8 cellular contexts compared by ENCODE assay signal in genomic region chr11:100682247-100682969, GRCh38. TPM values are rescaled to one million over a fixed set of nuclear protein-coding genes. Genes with fewer than 3 reads are reported as not detected.
DNase-seq lines count a peak whose midpoint lies in the region; ATAC-seq, FAIRE-seq and TF ChIP-seq lines count a peak whose summit lies in the region.

No MANE protein-coding gene starts in this region.

- no peak for TF ChIP-seq POLR2A in K562 (conservative IDR thresholded peaks at IDR 0.05)

- no peak overlapping the region for H3K4me3 ChIP-seq in K562

- H4K20me1 ChIP-seq in K562 (replicated peaks; ENCODE audit: control insufficient read depth, insufficient read depth, low read length), result no peaks in the 10 kb centered on the region

- in situ Hi-C loops in K562 (cut with MboI), result no loop called here

- H3K36me3 ChIP-seq in K562 (ENCODE audit: control insufficient read depth, insufficient read depth, low read length), result no peaks in the 10 kb centered on the region

- H3K36me3 Mint-ChIP-seq in IgD-negative memory B cell, result no peaks in the 10 kb centered on the region
- H3K36me3 Mint-ChIP-seq in memory B cell, result no peaks in the 10 kb centered on the region
- H3K36me3 Mint-ChIP-seq in activated naive CD8-positive, alpha-beta T cell treated with anti-CD3 and anti-CD28 coated beads, Interleukin-2, amount 50 U/mL, for 24 hours (ENCODE audit: low read depth), result no peaks in the 10 kb centered on the region

- POLR2A ChIA-PET in K562 (lab: Yijun Ruan, JAX), result no interaction called here

- no peak overlapping the region for H3K27ac ChIP-seq in K562 (ENCODE audit: extremely low read depth, low read depth, low read length)

- no peaks in the 10 kb centered on the region for H3K9me1 ChIP-seq in K562 (ENCODE audit: control insufficient read depth, insufficient read depth, low read length)

- no peak overlapping the region for H2AFZ ChIP-seq in K562 (ENCODE audit: low read depth, low read length)

- H3K27me3 Mint-ChIP-seq in IgD-negative memory B cell (peaks cover 4% of the 10 kb centered on the region), memory B cell (no peaks in the 10 kb centered on the region)
- H3K27me3 Mint-ChIP-seq in activated naive CD8-positive, alpha-beta T cell treated with anti-CD3 and anti-CD28 coated beads, Interleukin-2, amount 50 U/mL, for 24 hours, result peaks cover 8% of the 10 kb centered on the region

- H3K4me1 Mint-ChIP-seq in IgD-negative memory B cell, result peaks cover 32 to 46% (median 44%) of the 10 kb centered on the region in 3 donors
- peaks cover 29% of the 10 kb centered on the region for H3K4me1 Mint-ChIP-seq in memory B cell
- H3K4me1 Mint-ChIP-seq in activated naive CD8-positive, alpha-beta T cell treated with anti-CD3 and anti-CD28 coated beads, Interleukin-2, amount 50 U/mL, for 24 hours, result peaks cover 33% of the 10 kb centered on the region

- CTCF ChIA-PET in K562 (lab: Yijun Ruan, JAX; ENCODE audit: low intra/inter-chr PET ratio), result no interaction called here

- intact Hi-C loops in K562 (cut with micrococcal nuclease), result loop anchor here (1.0 to 5.0 kb wide), 3 partner anchors 105 to 248 kb away; no protein-coding TSS in a partner anchor

- peak; percentile 77 for FAIRE-seq in K562 (lab: Jason Lieb, UNC)

- H3K9me3 Mint-ChIP-seq in IgD-negative memory B cell (peaks cover 0 to 4% (median 0%) of the 10 kb centered on the region in 3 donors), memory B cell (no peaks in the 10 kb centered on the region)
- H3K9me3 Mint-ChIP-seq in activated naive CD8-positive, alpha-beta T cell treated with anti-CD3 and anti-CD28 coated beads, Interleukin-2, amount 50 U/mL, for 24 hours, result peaks cover 3% of the 10 kb centered on the region

- TF ChIP-seq EP300 in K562 (IDR thresholded peaks at IDR 0.05; ENCODE audit: low read length), result no peak

- no peaks in the 10 kb centered on the region for H3K9me3 ChIP-seq in K562 (replicated peaks; ENCODE audit: control insufficient read depth, insufficient read depth, low read depth, low read length)

- H3K27ac Mint-ChIP-seq in IgD-negative memory B cell, result peak overlapping the region in 2 of 3 donors; percentile 45 to 55
- peak overlapping the region; percentile 30 for H3K27ac Mint-ChIP-seq in memory B cell
- H3K27ac Mint-ChIP-seq in activated naive CD8-positive, alpha-beta T cell treated with anti-CD3 and anti-CD28 coated beads, Interleukin-2, amount 50 U/mL, for 24 hours, result no peak overlapping the region

- no peaks in the 10 kb centered on the region for H3K27me3 ChIP-seq in K562 (ENCODE audit: control insufficient read depth in 2 of 2, insufficient read depth in 2 of 2, low read length in 2 of 2)

- peaks cover 2 to 10% of the 10 kb centered on the region in 2 experiments; a peak in 4 of 5 replicates for H3K4me1 ChIP-seq in K562 (replicated peaks in 1 of 2; ENCODE audit: control insufficient read depth in 2 of 2, insufficient read depth in 2 of 2, low read length in 2 of 2)

- no peak for ATAC-seq in K562
- no peak for ATAC-seq in memory B cell (ENCODE audit: low read depth)
- no peak for ATAC-seq in activated naive CD8-positive, alpha-beta T cell treated with anti-CD3 and anti-CD28 coated beads, Interleukin-2, amount 50 U/mL, for 24 hours
- no peak for ATAC-seq in HG03457 (IDR thresholded peaks at IDR 0.05; ENCODE audit: unreplicated experiment)

- peak in 1 of 3 experiments; percentile 37; a peak in 1 of 6 replicates for TF ChIP-seq CTCF in K562 (IDR thresholded peaks at IDR 0.05 in 2 of 3, conservative IDR thresholded peaks at IDR 0.05 in 1 of 3; ENCODE audit: insufficient read depth in 2 of 3, low read depth in 1 of 3, low read length in 3 of 3)

- 33% methylated on average over 2 of the region's 2 CpGs for WGBS in K562 (ENCODE audit: insufficient coverage, low coverage, missing lambda C conversion rate)

- BruUV-seq in K562 (replicated peaks; lab: Mats Ljungman, UMichigan), result no TSS peak

- peak; percentile 30 to 55 for TF ChIP-seq RAD21 in K562 (CRISPR knock-in tag; conservative IDR thresholded peaks at IDR 0.05 in 1 of 2, IDR thresholded peaks at IDR 0.05 in 1 of 2)

- no peak overlapping the region for H3K9ac ChIP-seq in K562 (ENCODE audit: insufficient read depth in 1 of 2, low read depth in 2 of 2, low read length in 2 of 2)

- H3K4me3 Mint-ChIP-seq in IgD-negative memory B cell (peak overlapping the region in 3 of 4 donors; percentile 5 to 75 (median 74)), memory B cell (no peak overlapping the region)
- H3K4me3 Mint-ChIP-seq in activated naive CD8-positive, alpha-beta T cell treated with anti-CD3 and anti-CD28 coated beads, Interleukin-2, amount 50 U/mL, for 24 hours, result no peak overlapping the region

- DNase-seq in Ammon's horn (ENCODE audit: low spot score), result peak; percentile 33
- no peak for DNase-seq in K562 (ENCODE audit: extremely low read depth in 1 of 4, low spot score in 3 of 4)
- no peak for DNase-seq in memory B cell (ENCODE audit: low spot score in 2 of 2)
- no peak for DNase-seq in GOT3 (lab: John Stamatoyannopoulos, UW)
- DNase-seq in activated naive CD8-positive, alpha-beta T cell treated with anti-CD3 and anti-CD28 coated beads, Interleukin-2, amount 50 U/mL, for 24 hours, result no peak
- DNase-seq in nucleus accumbens (lab: John Stamatoyannopoulos, UW), result no peak

- H3K79me2 ChIP-seq in K562 (ENCODE audit: control insufficient read depth, insufficient read depth, low read length), result no peaks in the 10 kb centered on the region

- no peak overlapping the region for H3K4me2 ChIP-seq in K562 (ENCODE audit: insufficient read depth, low read length)

TF ChIP-seq in K562, 482 proteins besides CTCF, POLR2A, EP300 and RAD21:
- no peak for TF ChIP-seq SP1 (CRISPR knock-in tag; IDR thresholded peaks at IDR 0.05)
- TF ChIP-seq GABPB1 (CRISPR knock-in tag; IDR thresholded peaks at IDR 0.05), result no peak
- no peak for TF ChIP-seq PHTF2 (CRISPR knock-in tag; IDR thresholded peaks at IDR 0.05)

RNA-seq across cellular contexts. Expression of gene ARHGAP42, which starts 4.7 kb away (rescaled TPM):
- polyA plus RNA-seq in IgD-negative memory B cell (0.75 TPM), K562 (2011; rRNA removed) (1.7 and 6.1 TPM in 2 replicates), K562 (2014; fragmentation: Illumina TruSeq; extraction: Trizol) (1.9 and 2.6 TPM in 2 replicates), K562 (2014; fragmentation: Nextera tagmentation; extraction: Ambion mirVana) (1 to 10 TPM in 1 of 2 experiments, under 1 TPM in 1; 0.95 to 1.2 TPM), K562 (2014; rRNA removed) (1.4 and 1.6 TPM in 2 replicates)
- total RNA-seq in K562 (2011; cell fraction: chromatin; rRNA removed; ENCODE audit: low replicate concordance), result 6.6 and 12.8 TPM in 2 replicates
- 1.2 and 1.6 TPM in 2 replicates for total RNA-seq in K562 (2011; cell fraction: nucleolus; rRNA removed)
- 4.5 and 6.3 TPM in 2 replicates for total RNA-seq in K562 (2011; cell fraction: nucleoplasm; rRNA removed)
- total RNA-seq in K562 (2014; rRNA removed) (1.2 and 2.4 TPM in 2 replicates), K562 (2014; rRNA removed; fragmentation: Illumina TruSeq; extraction: Trizol) (3.8 and 5.2 TPM in 2 replicates), K562 (2015; rRNA removed; fragmentation: Illumina TruSeq; extraction: Trizol) (3.3 and 3.6 TPM in 2 replicates), K562 (2021) (2.2 and 2.9 TPM in 2 replicates)
- polyA plus RNA-seq in K562 (2011; cell fraction: cytosol; rRNA removed), result 1.1 and 2.1 TPM in 2 replicates
- 1.7 and 4.8 TPM in 2 replicates for polyA plus RNA-seq in K562 (2011; cell fraction: nucleus; rRNA removed)
- 1.1 and 1.4 TPM in 2 replicates for polyA plus RNA-seq in K562 (2012)
- polyA minus RNA-seq in K562 (2011; rRNA and poly(A)+ RNA removed), result 4.2 and 13.5 TPM in 2 replicates
- 0.46 and 6.7 TPM in 2 replicates for polyA minus RNA-seq in K562 (2011; cell fraction: cytosol; rRNA and poly(A)+ RNA removed)
- polyA minus RNA-seq in K562 (2011; cell fraction: nucleus; rRNA and poly(A)+ RNA removed), result 3.7 and 5.1 TPM in 2 replicates

Comparison
In these comparisons a context has a peak if more than half of its experiments do, and no peak if none do; other contexts are left out.
1. H3K4me3 Mint-ChIP-seq: peak in IgD-negative memory B cell (3 of 4); none in memory B cell (single experiment) and activated naive CD8-positive, alpha-beta T cell treated with anti-CD3 and anti-CD28 coated beads, Interleukin-2, amount 50 U/mL, for 24 hours (single experiment).